ENCODE assay signal across 8 cellular contexts in genomic region chr5:121962347-121962670, GRCh38. TPM values are rescaled to one million over a fixed set of nuclear protein-coding genes. Genes with fewer than 3 reads are reported as not detected.
A peak's percentile ranks its signal among the peaks of the same experiment; 100 is the strongest.
DNase-seq lines count a peak whose midpoint lies in the region; ATAC-seq and TF ChIP-seq lines count a peak whose summit lies in the region.

No MANE protein-coding gene starts in this region.

- DNase-seq in Calu3 (no peak), astrocyte of the spinal cord (ENCODE audit: low read depth, low spot score) (no peak), HUDEP-2 (lab: John Stamatoyannopoulos, UW; ENCODE audit: unreplicated experiment in 76 of 76) (no peak), SHP77 treated with DMSO at 0.1 percent for 48 hours (lab: John Stamatoyannopoulos, UW) (no peak), hippocampal formation (lab: John Stamatoyannopoulos, UW) (no peak)

- peak overlapping the region; percentile 81 for H3K4me3 ChIP-seq in astrocyte of the spinal cord (ENCODE audit: low read depth, low read length)
- peak overlapping the region; percentile 67 for H3K4me3 ChIP-seq in mononuclear cell (ENCODE audit: low read length)

- H3K4me1 Mint-ChIP-seq in Calu3 (ENCODE audit: low read depth, unreplicated experiment) = peaks cover 24% of the 10 kb centered on the region

- in situ Hi-C loops in astrocyte of the spinal cord (cut with HindIII; ENCODE audit: low sequenced_read_pairs) = no loop called here

- peaks cover 8% of the 10 kb centered on the region for H3K27me3 ChIP-seq in mononuclear cell (ENCODE audit: insufficient read depth, low read length)

- no peaks in the 10 kb centered on the region for H3K9me3 ChIP-seq in mononuclear cell (ENCODE audit: low read depth, low read length)

- CTCF ChIA-PET in Calu3 (lab: Charles Lee) = interaction anchor here (0.7 to 1.8 kb wide), 5 partner anchors 115 to 1310 kb away, joined by 3 to 12 read pairs (median 5); partner anchors contain the start of gene LOX

- BruUV-seq in Calu3 (replicated peaks; lab: Mats Ljungman, UMichigan) = TSS peak; percentile 67

- peak overlapping the region; percentile 95 for H3K27ac Mint-ChIP-seq in Calu3 (ENCODE audit: unreplicated experiment)

- H3K36me3 Mint-ChIP-seq in Calu3 (ENCODE audit: insufficient read depth, unreplicated experiment) = peaks cover 20% of the 10 kb centered on the region

- H3K4me3 Mint-ChIP-seq in Calu3 (ENCODE audit: low read depth, unreplicated experiment) = peak overlapping the region; percentile 81

- H3K9me3 Mint-ChIP-seq in Calu3 (ENCODE audit: low read depth, unreplicated experiment) = no peaks in the 10 kb centered on the region

- intact Hi-C loops in Calu3 (cut with micrococcal nuclease; ENCODE audit: unreplicated experiment) = loop anchor here (10.0 kb wide), 2 partner anchors 268 to 532 kb away; no protein-coding TSS in a partner anchor

- peak; percentile 53 for ATAC-seq in GM19467 (IDR thresholded peaks at IDR 0.05; ENCODE audit: unreplicated experiment)
- peak; percentile 58 for ATAC-seq in HG03521 (IDR thresholded peaks at IDR 0.05; ENCODE audit: unreplicated experiment)

- H3K27me3 Mint-ChIP-seq in Calu3 (ENCODE audit: unreplicated experiment) = no peaks in the 10 kb centered on the region

- TF ChIP-seq CTCF in Calu3 (IDR thresholded peaks at IDR 0.05; ENCODE audit: unreplicated experiment) (no peak), astrocyte of the spinal cord (IDR thresholded peaks at IDR 0.05; ENCODE audit: low read depth, low read length) (no peak)

- H3K4me1 ChIP-seq in mononuclear cell (ENCODE audit: insufficient read depth, low read length) = peaks cover 16% of the 10 kb centered on the region

RNA-seq across cellular contexts. Expression of gene SRFBP1, which starts 0.5 kb away (rescaled TPM):
- total RNA-seq in Calu3 (2022) (27.3 and 30.6 TPM in 2 replicates), mononuclear cell (14.9 TPM)
